ENCODE assay signal across 17 cellular contexts in genomic region chr15:34628577-34629152, GRCh38. TPM values are rescaled to one million over a fixed set of nuclear protein-coding genes. Genes with fewer than 3 reads are reported as not detected.
DNase-seq lines count a peak whose midpoint lies in the region; ATAC-seq, FAIRE-seq and TF ChIP-seq lines count a peak whose summit lies in the region.
"Had no signal": no experiment of that assay in that cellular context is flagged by ENCODE, and none has a peak within 500 bp of the region (broad histone marks: within the 10 kb centered on the region; RNA-seq: fewer than 3 reads in every experiment).

No MANE protein-coding gene starts in this region.

- in situ Hi-C loops in GM23248 (cut with MboI) = no loop called here

- H3K36me3 ChIP-seq in GM23248 (ENCODE audit: low read depth) = no peaks in the 10 kb centered on the region
- H3K36me3 ChIP-seq in PC-3 (ENCODE audit: low read depth, low read length) = no peaks in the 10 kb centered on the region
- H3K36me3 ChIP-seq in bronchial epithelial cell (ENCODE audit: control insufficient read depth, insufficient read depth, low read length) = no peaks in the 10 kb centered on the region
- no peaks in the 10 kb centered on the region for H3K36me3 ChIP-seq in keratinocyte (ENCODE audit: control insufficient read depth in 2 of 2, extremely low read depth in 1 of 2, insufficient read depth in 2 of 2, low read length in 2 of 2)

- FAIRE-seq in bronchial epithelial cell (lab: Jason Lieb, UNC) (no peak), keratinocyte (lab: Jason Lieb, UNC) (no peak)
- FAIRE-seq: G401.6, GM12878 had no signal

- H3K9me3 ChIP-seq in GM23248 (ENCODE audit: low read depth) (no peaks in the 10 kb centered on the region), PC-3 (ENCODE audit: low read length) (no peaks in the 10 kb centered on the region), keratinocyte (ENCODE audit: control insufficient read depth, low read depth, low read length) (no peaks in the 10 kb centered on the region)
- H3K9me3 ChIP-seq: Caco-2 had no signal

- no peaks in the 10 kb centered on the region for H3K27me3 ChIP-seq in GM23248 (replicated peaks; ENCODE audit: insufficient read depth)
- H3K27me3 ChIP-seq in PC-3 (ENCODE audit: low read length) = no peaks in the 10 kb centered on the region
- no peaks in the 10 kb centered on the region for H3K27me3 ChIP-seq in bronchial epithelial cell (ENCODE audit: control insufficient read depth, insufficient read depth, low read length)
- no peaks in the 10 kb centered on the region for H3K27me3 ChIP-seq in keratinocyte (ENCODE audit: control insufficient read depth, extremely low read depth, insufficient read depth, low read length)

- H3K4me1 ChIP-seq in GM23248 (ENCODE audit: insufficient read depth) (peaks cover 7% of the 10 kb centered on the region; the same call in 1 of the 2 replicates), PC-3 (ENCODE audit: insufficient read depth, low read length) (peaks cover 37% of the 10 kb centered on the region), keratinocyte (ENCODE audit: control insufficient read depth, extremely low read depth, insufficient read depth, low read length) (peaks cover 13% of the 10 kb centered on the region)
- H3K4me1 ChIP-seq: Caco-2 had no signal

- 58 to 64% methylated on average over 2 of the region's 2 CpGs for WGBS in GM23248 (ENCODE audit: low coverage in 1 of 2, low lambda C conversion rate in 2 of 2, missing lambda C conversion rate in 2 of 2), 2 experiments

- H3K79me2 ChIP-seq in GM23248 (ENCODE audit: insufficient read depth) (no peaks in the 10 kb centered on the region), PC-3 (ENCODE audit: low read length) (no peaks in the 10 kb centered on the region), keratinocyte (ENCODE audit: control insufficient read depth, insufficient read depth, low read length) (no peaks in the 10 kb centered on the region)

- intact Hi-C loops in PC-3 (cut with micrococcal nuclease) = loop anchor here (10.0 kb wide), 1 partner anchor 166 kb away; the partner anchor contains the start of gene ACTC1

- no peaks in the 10 kb centered on the region for H4K20me1 ChIP-seq in GM23248 (ENCODE audit: insufficient read depth)
- no peaks in the 10 kb centered on the region for H4K20me1 ChIP-seq in PC-3 (ENCODE audit: low read length)
- no peaks in the 10 kb centered on the region for H4K20me1 ChIP-seq in keratinocyte (ENCODE audit: control insufficient read depth, extremely low read depth, insufficient read depth, low read length)

- TF ChIP-seq CTCF in PC-3 (conservative IDR thresholded peaks at IDR 0.05; ENCODE audit: low read depth, low read length) (no peak), bronchial epithelial cell (IDR thresholded peaks at IDR 0.05; ENCODE audit: insufficient read depth, low read length, severe bottlenecking) (no peak), keratinocyte (optimal IDR thresholded peaks at IDR 0.05 in 1 of 3, IDR thresholded peaks at IDR 0.05 in 1 of 3, conservative IDR thresholded peaks at IDR 0.05 in 1 of 3; ENCODE audit: extremely low read depth in 1 of 3, insufficient read depth in 2 of 3, low read length in 3 of 3) (no peak)

- H3K9me1 ChIP-seq in keratinocyte (ENCODE audit: control insufficient read depth, extremely low read depth, insufficient read depth, low read length) = no peaks in the 10 kb centered on the region

- peak; percentile 95 for ATAC-seq in PC-3
- ATAC-seq in HG03039 (IDR thresholded peaks at IDR 0.05; ENCODE audit: unreplicated experiment) = no peak
- no peak for ATAC-seq in HG02610 (IDR thresholded peaks at IDR 0.05; ENCODE audit: unreplicated experiment)
- ATAC-seq: GM12878, GM23338, Right ventricle myocardium inferior had no signal

- CTCF ChIA-PET in PC-3 (lab: Charles Lee) = interaction anchor here (0.6 kb wide), 1 partner anchor 291 kb away, joined by 3 read pairs; no protein-coding TSS in a partner anchor

- no peaks in the 10 kb centered on the region for H3F3A ChIP-seq in GM23248 (ENCODE audit: insufficient read depth)
- H3F3A ChIP-seq in PC-3 (ENCODE audit: low read length, unreplicated experiment) = no peaks in the 10 kb centered on the region

- H3K4me2 ChIP-seq in GM23248 (ENCODE audit: unreplicated experiment) = peak overlapping the region; percentile 17
- peak overlapping the region; percentile 45 for H3K4me2 ChIP-seq in PC-3 (ENCODE audit: low read length)
- H3K4me2 ChIP-seq in keratinocyte (ENCODE audit: control insufficient read depth, extremely low read depth, insufficient read depth, low read depth, low read length) = no peak overlapping the region
- H3K4me2 ChIP-seq: GM23338 had no signal

- no peak overlapping the region for H3K4me3 ChIP-seq in GM23248
- no peak overlapping the region for H3K4me3 ChIP-seq in PC-3 (ENCODE audit: low read length)
- no peak overlapping the region for H3K4me3 ChIP-seq in bronchial epithelial cell (ENCODE audit: low read depth, low read length)
- H3K4me3 ChIP-seq in keratinocyte (ENCODE audit: control insufficient read depth in 2 of 3, extremely low read depth in 1 of 3, insufficient read depth in 2 of 3, low read depth in 1 of 3, low read length in 3 of 3) = no peak overlapping the region
- H3K4me3 ChIP-seq: GM12878, GM23338 had no signal

- no peak overlapping the region for H3K9ac ChIP-seq in GM23248
- no peak overlapping the region; the same call in 1 of the 2 replicates for H3K9ac ChIP-seq in PC-3 (ENCODE audit: low read length)
- no peak overlapping the region for H3K9ac ChIP-seq in keratinocyte (ENCODE audit: control insufficient read depth, extremely low read depth, insufficient read depth, low read length)

- dilution Hi-C loops in keratinocyte (cut with MboI; ENCODE audit: extremely low pct_ligation_motif_present, low sequenced_read_pairs) = no loop called here

- no TSS peak for BruUV-seq in PC-3 (replicated peaks; lab: Mats Ljungman, UMichigan)

- no peak overlapping the region for H2AFZ ChIP-seq in GM23248
- H2AFZ ChIP-seq in PC-3 (ENCODE audit: low read length) = no peak overlapping the region
- no peak overlapping the region for H2AFZ ChIP-seq in keratinocyte (ENCODE audit: control insufficient read depth, low read length)
- H2AFZ ChIP-seq: GM23338 had no signal

- POLR2A ChIA-PET in PC-3 (lab: Charles Lee; ENCODE audit: unreplicated experiment) = no interaction called here

- no peaks in the 10 kb centered on the region for H3K9me2 ChIP-seq in GM23248 (ENCODE audit: insufficient read depth)
- no peaks in the 10 kb centered on the region for H3K9me2 ChIP-seq in PC-3 (replicated peaks; ENCODE audit: low read length)

- H3K27ac ChIP-seq in GM23248 (no peak overlapping the region), PC-3 (ENCODE audit: low read length) (peak overlapping the region; percentile 56), keratinocyte (ENCODE audit: control insufficient read depth, insufficient read depth, low read length) (no peak overlapping the region)

- DNase-seq in GM23248 (no peak), PC-3 (peak; percentile 77), bronchial epithelial cell (ENCODE audit: low read depth) (peak; percentile 92), keratinocyte (ENCODE audit: low read depth, low spot score) (peak; percentile 23), NCI-H1694 treated with DMSO at 0.1 percent for 48 hours (lab: John Stamatoyannopoulos, UW) (no peak)
- DNase-seq: Caco-2, NCI-H2029, NCI-H2171, NCI-H446 treated with DMSO at 0.1 percent for 48 hours, NCI-H748 treated with DMSO at 0.1 percent for 48 hours, OCI-M1 had no signal

RNA-seq across cellular contexts. Expression of gene GOLGA8B, which starts 45.2 kb away (rescaled TPM):
- total RNA-seq in GM23248 (2014; rRNA removed; shearing (Covaris generic)) = 13.5 and 29.2 TPM in 2 replicates
- polyA plus RNA-seq in GM23248 (2016; fragmentation: Nextera tagmentation; extraction: Ambion mirVana) (17.5 and 19.8 TPM in 2 replicates), keratinocyte (33.8 to 49.5 TPM (median 44.6 TPM) in 3 replicates)
- total RNA-seq in PC-3 (2014; rRNA removed) (50.0 and 51.0 TPM in 2 replicates), bronchial epithelial cell (31.2 and 48.7 TPM in 2 replicates)
- polyA plus RNA-seq in keratinocyte (2011; ENCODE audit: low read depth) = 86.3 TPM
- 2.0 and 3.8 TPM in 2 replicates for polyA plus RNA-seq in keratinocyte (2011; cell fraction: cytosol; rRNA removed)
- polyA plus RNA-seq in keratinocyte (2011; cell fraction: nucleus; rRNA removed) = 379 and 453 TPM in 2 replicates
- polyA plus RNA-seq in keratinocyte (2012; ENCODE audit: low replicate concordance) = 15.6 and 32.3 TPM in 2 replicates
- 11.2 to 21.5 TPM (median 16.8 TPM) in 3 replicates for polyA minus RNA-seq in keratinocyte
- 4.4 TPM for polyA minus RNA-seq in keratinocyte (2011; cell fraction: cytosol; rRNA and poly(A)+ RNA removed)
- 40.6 and 53.4 TPM in 2 replicates for polyA minus RNA-seq in keratinocyte (2011; cell fraction: nucleus; rRNA and poly(A)+ RNA removed)

Comparison
In these comparisons a context has a peak if more than half of its experiments do, and no peak if none do; other contexts are left out.
1. DNase-seq: peak in PC-3 (single experiment), bronchial epithelial cell (single experiment) and keratinocyte (single experiment); none in GM23248 (single experiment) and NCI-H1694 treated with DMSO at 0.1 percent for 48 hours (single experiment).